1 cellular context compared by ENCODE assay signal in genomic region chr11:46617451-46618314, GRCh38.
TF ChIP-seq lines count a peak whose summit lies in the region.

Gene ATG13, plus strand, starts transcription at chr11:46617553. Its CDS starts 26,739 bp downstream, at chr11:46644292.

TF ChIP-seq in HepG2, 621 proteins besides CTCF, POLR2A, EP300 and RAD21 (continued from another document and continues in another):
- TF ChIP-seq KIAA2018 (CRISPR knock-in tag; IDR thresholded peaks at IDR 0.05; ENCODE audit: borderline replicate concordance) (0 out of 2 replicates have a peak, but pooled peaks have one; percentile 77), RARA (CRISPR knock-in tag; IDR thresholded peaks at IDR 0.05) (no peak), MXD4 (CRISPR knock-in tag; IDR thresholded peaks at IDR 0.05) (0 out of 2 replicates have a peak, but pooled peaks have one; percentile 5), GABPA (IDR thresholded peaks at IDR 0.05; ENCODE audit: low read depth, low read length) (no peak), GABPA (CRISPR knock-in tag; IDR thresholded peaks at IDR 0.05; ENCODE audit: low read depth) (0 out of 2 replicates have a peak, but pooled peaks have one; percentile 57), ZKSCAN5 (CRISPR knock-in tag; IDR thresholded peaks at IDR 0.05) (no peak), JARID2 (CRISPR knock-in tag; IDR thresholded peaks at IDR 0.05; ENCODE audit: insufficient replicate concordance) (no peak), U2AF1 (optimal IDR thresholded peaks at IDR 0.05; ENCODE audit: low read depth, low read length) (no peak), ZNF687 (CRISPR knock-in tag; IDR thresholded peaks at IDR 0.05) (peak; percentile 65), SRY (CRISPR knock-in tag; IDR thresholded peaks at IDR 0.05) (peak; percentile 6; the same call in 1 of the 2 replicates), GATAD1 (CRISPR knock-in tag; IDR thresholded peaks at IDR 0.05) (peak; percentile 77), ATRX (CRISPR knock-in tag; IDR thresholded peaks at IDR 0.05; ENCODE audit: borderline replicate concordance) (no peak), NPAS2 (CRISPR knock-in tag; IDR thresholded peaks at IDR 0.05; ENCODE audit: borderline replicate concordance) (no peak), KMT2B (CRISPR knock-in tag; IDR thresholded peaks at IDR 0.05) (peak; percentile 60; the same call in 1 of the 2 replicates), REPIN1 (CRISPR knock-in tag; IDR thresholded peaks at IDR 0.05; ENCODE audit: borderline replicate concordance, low read depth) (no peak), KLF12 (CRISPR knock-in tag; IDR thresholded peaks at IDR 0.05; ENCODE audit: borderline replicate concordance) (no peak), MAF1 (CRISPR knock-in tag; IDR thresholded peaks at IDR 0.05; ENCODE audit: borderline replicate concordance) (no peak), SP4 (CRISPR knock-in tag; IDR thresholded peaks at IDR 0.05) (0 out of 2 replicates have a peak, but pooled peaks have one; percentile 21), ZNF256 (CRISPR knock-in tag; conservative IDR thresholded peaks at IDR 0.05) (no peak; the same call in 1 of the 2 replicates), ZNF138 (CRISPR knock-in tag; IDR thresholded peaks at IDR 0.05; ENCODE audit: low read depth) (peak; percentile 74; the same call in 1 of the 2 replicates), ZNF512B (CRISPR knock-in tag; IDR thresholded peaks at IDR 0.05; ENCODE audit: borderline replicate concordance) (no peak), NFE2L2 (IDR thresholded peaks at IDR 0.05; ENCODE audit: low read length) (no peak), ZNF484 (CRISPR knock-in tag; IDR thresholded peaks at IDR 0.05; ENCODE audit: borderline replicate concordance, low read depth) (no peak), NFKB2 (CRISPR knock-in tag; IDR thresholded peaks at IDR 0.05; ENCODE audit: borderline replicate concordance) (no peak), ZNF713 (CRISPR knock-in tag; IDR thresholded peaks at IDR 0.05) (0 out of 2 replicates have a peak, but pooled peaks have one; percentile 50)
- TF ChIP-seq, protein P1, sequence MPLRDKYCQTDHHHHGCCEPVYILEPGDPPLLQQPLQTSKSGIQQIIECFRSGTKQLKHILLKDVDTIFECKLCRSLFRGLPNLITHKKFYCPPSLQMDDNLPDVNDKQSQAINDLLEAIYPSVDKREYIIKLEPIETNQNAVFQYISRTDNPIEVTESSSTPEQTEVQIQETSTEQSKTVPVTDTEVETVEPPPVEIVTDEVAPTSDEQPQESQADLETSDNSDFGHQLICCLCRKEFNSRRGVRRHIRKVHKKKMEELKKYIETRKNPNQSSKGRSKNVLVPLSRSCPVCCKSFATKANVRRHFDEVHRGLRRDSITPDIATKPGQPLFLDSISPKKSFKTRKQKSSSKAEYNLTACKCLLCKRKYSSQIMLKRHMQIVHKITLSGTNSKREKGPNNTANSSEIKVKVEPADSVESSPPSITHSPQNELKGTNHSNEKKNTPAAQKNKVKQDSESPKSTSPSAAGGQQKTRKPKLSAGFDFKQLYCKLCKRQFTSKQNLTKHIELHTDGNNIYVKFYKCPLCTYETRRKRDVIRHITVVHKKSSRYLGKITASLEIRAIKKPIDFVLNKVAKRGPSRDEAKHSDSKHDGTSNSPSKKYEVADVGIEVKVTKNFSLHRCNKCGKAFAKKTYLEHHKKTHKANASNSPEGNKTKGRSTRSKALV (CRISPR knock-in tag; IDR thresholded peaks at IDR 0.05) = no peak
- TF ChIP-seq, protein P2, sequence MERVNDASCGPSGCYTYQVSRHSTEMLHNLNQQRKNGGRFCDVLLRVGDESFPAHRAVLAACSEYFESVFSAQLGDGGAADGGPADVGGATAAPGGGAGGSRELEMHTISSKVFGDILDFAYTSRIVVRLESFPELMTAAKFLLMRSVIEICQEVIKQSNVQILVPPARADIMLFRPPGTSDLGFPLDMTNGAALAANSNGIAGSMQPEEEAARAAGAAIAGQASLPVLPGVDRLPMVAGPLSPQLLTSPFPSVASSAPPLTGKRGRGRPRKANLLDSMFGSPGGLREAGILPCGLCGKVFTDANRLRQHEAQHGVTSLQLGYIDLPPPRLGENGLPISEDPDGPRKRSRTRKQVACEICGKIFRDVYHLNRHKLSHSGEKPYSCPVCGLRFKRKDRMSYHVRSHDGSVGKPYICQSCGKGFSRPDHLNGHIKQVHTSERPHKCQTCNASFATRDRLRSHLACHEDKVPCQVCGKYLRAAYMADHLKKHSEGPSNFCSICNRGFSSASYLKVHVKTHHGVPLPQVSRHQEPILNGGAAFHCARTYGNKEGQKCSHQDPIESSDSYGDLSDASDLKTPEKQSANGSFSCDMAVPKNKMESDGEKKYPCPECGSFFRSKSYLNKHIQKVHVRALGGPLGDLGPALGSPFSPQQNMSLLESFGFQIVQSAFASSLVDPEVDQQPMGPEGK (CRISPR knock-in tag; IDR thresholded peaks at IDR 0.05) = no peak; the same call in 1 of the 2 replicates
- TF ChIP-seq, protein P3, sequence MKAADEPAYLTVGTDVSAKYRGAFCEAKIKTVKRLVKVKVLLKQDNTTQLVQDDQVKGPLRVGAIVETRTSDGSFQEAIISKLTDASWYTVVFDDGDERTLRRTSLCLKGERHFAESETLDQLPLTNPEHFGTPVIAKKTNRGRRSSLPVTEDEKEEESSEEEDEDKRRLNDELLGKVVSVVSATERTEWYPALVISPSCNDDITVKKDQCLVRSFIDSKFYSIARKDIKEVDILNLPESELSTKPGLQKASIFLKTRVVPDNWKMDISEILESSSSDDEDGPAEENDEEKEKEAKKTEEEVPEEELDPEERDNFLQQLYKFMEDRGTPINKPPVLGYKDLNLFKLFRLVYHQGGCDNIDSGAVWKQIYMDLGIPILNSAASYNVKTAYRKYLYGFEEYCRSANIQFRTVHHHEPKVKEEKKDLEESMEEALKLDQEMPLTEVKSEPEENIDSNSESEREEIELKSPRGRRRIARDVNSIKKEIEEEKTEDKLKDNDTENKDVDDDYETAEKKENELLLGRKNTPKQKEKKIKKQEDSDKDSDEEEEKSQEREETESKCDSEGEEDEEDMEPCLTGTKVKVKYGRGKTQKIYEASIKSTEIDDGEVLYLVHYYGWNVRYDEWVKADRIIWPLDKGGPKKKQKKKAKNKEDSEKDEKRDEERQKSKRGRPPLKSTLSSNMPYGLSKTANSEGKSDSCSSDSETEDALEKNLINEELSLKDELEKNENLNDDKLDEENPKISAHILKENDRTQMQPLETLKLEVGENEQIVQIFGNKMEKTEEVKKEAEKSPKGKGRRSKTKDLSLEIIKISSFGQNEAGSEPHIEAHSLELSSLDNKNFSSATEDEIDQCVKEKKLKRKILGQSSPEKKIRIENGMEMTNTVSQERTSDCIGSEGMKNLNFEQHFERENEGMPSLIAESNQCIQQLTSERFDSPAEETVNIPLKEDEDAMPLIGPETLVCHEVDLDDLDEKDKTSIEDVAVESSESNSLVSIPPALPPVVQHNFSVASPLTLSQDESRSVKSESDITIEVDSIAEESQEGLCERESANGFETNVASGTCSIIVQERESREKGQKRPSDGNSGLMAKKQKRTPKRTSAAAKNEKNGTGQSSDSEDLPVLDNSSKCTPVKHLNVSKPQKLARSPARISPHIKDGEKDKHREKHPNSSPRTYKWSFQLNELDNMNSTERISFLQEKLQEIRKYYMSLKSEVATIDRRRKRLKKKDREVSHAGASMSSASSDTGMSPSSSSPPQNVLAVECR (CRISPR knock-in tag; IDR thresholded peaks at IDR 0.05; ENCODE audit: borderline replicate concordance) = peak; percentile 69; the same call in 1 of the 2 replicates
- TF ChIP-seq, protein P4, sequence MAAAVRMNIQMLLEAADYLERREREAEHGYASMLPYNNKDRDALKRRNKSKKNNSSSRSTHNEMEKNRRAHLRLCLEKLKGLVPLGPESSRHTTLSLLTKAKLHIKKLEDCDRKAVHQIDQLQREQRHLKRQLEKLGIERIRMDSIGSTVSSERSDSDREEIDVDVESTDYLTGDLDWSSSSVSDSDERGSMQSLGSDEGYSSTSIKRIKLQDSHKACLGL (CRISPR knock-in tag; IDR thresholded peaks at IDR 0.05) = no peak
